Comparison of ENCODE assay signal across 8 cellular contexts in genomic region chr1:179877586-179878265, GRCh38. TPM values are rescaled to one million over a fixed set of nuclear protein-coding genes. Genes with fewer than 3 reads are reported as not detected.
DNase-seq lines count a peak whose midpoint lies in the region; ATAC-seq lines count a peak whose summit lies in the region.

TSS of gene TOR1AIP2 (minus strand) at chr1:179877803. CDS start at chr1:179852665, 25,138 bp downstream.

- intact Hi-C loops in activated T-helper 1 cell treated with anti-CD3 and anti-CD28 coated beads, Interleukin-12 subunit alpha, Interleukin-12 subunit beta, Interleukin-2, Interleukin-4 antibody, amounts not matched to agents 30 ng/mL and 10 ng/mL and 1 ng/mL, durations not matched to agents 14 hours and 24 hours and 36 hours (cut with micrococcal nuclease), result loop anchor here (1.0 to 5.0 kb wide), 5 partner anchors 63 to 850 kb away; partner anchors contain the start of genes AXDND1, CEP350, FAM20B and QSOX1
- intact Hi-C loops in naive thymus-derived CD4-positive, alpha-beta T cell (cut with micrococcal nuclease), result loop anchor here (1.0 kb wide), 5 partner anchors 8 to 851 kb away; partner anchors contain the start of genes CEP350 (in 2 of the 2) and ACBD6 (in 1 of the 2)

- H3K36me3 ChIP-seq in naive thymus-derived CD4-positive, alpha-beta T cell (ENCODE audit: control insufficient read depth in 2 of 3, insufficient read depth in 3 of 3, low read length in 3 of 3), result peaks cover 0 to 15% (median 11%) of the 10 kb centered on the region in 3 experiments

- H3K27me3 Mint-ChIP-seq in activated T-helper 1 cell treated with anti-CD3 and anti-CD28 coated beads, Interleukin-12 subunit alpha, Interleukin-12 subunit beta, Interleukin-2, Interleukin-4 antibody, amounts not matched to agents 30 ng/mL and 10 ng/mL and 1 ng/mL, durations not matched to agents 14 hours and 24 hours and 36 hours (ENCODE audit: insufficient read depth), result no peaks in the 10 kb centered on the region
- H3K27me3 Mint-ChIP-seq in naive thymus-derived CD4-positive, alpha-beta T cell, result no peaks in the 10 kb centered on the region

- POLR2A ChIA-PET in naive thymus-derived CD4-positive, alpha-beta T cell (lab: Charles Lee), result interaction anchor here (0.7 to 7.1 kb wide), 11 partner anchors 9 to 185 kb away, joined by 3 to 85 read pairs (median 4); partner anchors contain the start of gene CEP350

- no peaks in the 10 kb centered on the region for H3K27me3 ChIP-seq in naive thymus-derived CD4-positive, alpha-beta T cell (ENCODE audit: control insufficient read depth in 2 of 2, insufficient read depth in 2 of 2, low read length in 2 of 2)

- CTCF ChIA-PET in naive thymus-derived CD4-positive, alpha-beta T cell (lab: Charles Lee), result interaction anchor here (0.7 to 1.0 kb wide), 2 partner anchors 63 to 353 kb away, joined by 3 to 6 read pairs; no protein-coding TSS in a partner anchor

- ATAC-seq in GM21723 (IDR thresholded peaks at IDR 0.05; ENCODE audit: unreplicated experiment), result peak; percentile 69
- peak; percentile 63 for ATAC-seq in naive thymus-derived CD4-positive, alpha-beta T cell

- peak within 1 kb of the TSS; percentile 83 for H3K27ac Mint-ChIP-seq in activated T-helper 1 cell treated with anti-CD3 and anti-CD28 coated beads, Interleukin-12 subunit alpha, Interleukin-12 subunit beta, Interleukin-2, Interleukin-4 antibody, amounts not matched to agents 30 ng/mL and 10 ng/mL and 1 ng/mL, durations not matched to agents 14 hours and 24 hours and 36 hours
- H3K27ac Mint-ChIP-seq in naive thymus-derived CD4-positive, alpha-beta T cell, result peak within 1 kb of the TSS; percentile 84 to 98 (median 94)

- H3K4me1 Mint-ChIP-seq in activated T-helper 1 cell treated with anti-CD3 and anti-CD28 coated beads, Interleukin-12 subunit alpha, Interleukin-12 subunit beta, Interleukin-2, Interleukin-4 antibody, amounts not matched to agents 30 ng/mL and 10 ng/mL and 1 ng/mL, durations not matched to agents 14 hours and 24 hours and 36 hours (ENCODE audit: low read depth), result peaks cover 65% of the 10 kb centered on the region
- H3K4me1 Mint-ChIP-seq in naive thymus-derived CD4-positive, alpha-beta T cell, result peaks cover 25 to 75% (median 64%) of the 10 kb centered on the region in 7 donors

- H3K4me3 ChIP-seq in naive thymus-derived CD4-positive, alpha-beta T cell (ENCODE audit: low read length), result peak within 1 kb of the TSS; percentile 86

- peak within 1 kb of the TSS; percentile 77 for H3K27ac ChIP-seq in naive thymus-derived CD4-positive, alpha-beta T cell (ENCODE audit: low read depth, low read length)

- H3K4me3 Mint-ChIP-seq in activated T-helper 1 cell treated with anti-CD3 and anti-CD28 coated beads, Interleukin-12 subunit alpha, Interleukin-12 subunit beta, Interleukin-2, Interleukin-4 antibody, amounts not matched to agents 30 ng/mL and 10 ng/mL and 1 ng/mL, durations not matched to agents 14 hours and 24 hours and 36 hours, result peak within 1 kb of the TSS; percentile 95
- H3K4me3 Mint-ChIP-seq in naive thymus-derived CD4-positive, alpha-beta T cell, result peak within 1 kb of the TSS; percentile 87 to 96 (median 95)

- no peaks in the 10 kb centered on the region for H3K9me3 ChIP-seq in naive thymus-derived CD4-positive, alpha-beta T cell (ENCODE audit: control insufficient read depth in 2 of 3, low read length in 3 of 3)

- peak; percentile 72 for DNase-seq in DMS79 (lab: John Stamatoyannopoulos, UW)
- peak; percentile 80 for DNase-seq in KG1 (lab: John Stamatoyannopoulos, UW)
- DNase-seq in RPMI7951 (ENCODE audit: low read depth), result peak; percentile 81
- peak; percentile 84 for DNase-seq in activated T-helper 1 cell treated with anti-CD3 and anti-CD28 coated beads, Interleukin-12 subunit alpha, Interleukin-12 subunit beta, Interleukin-2, Interleukin-4 antibody, amounts not matched to agents 30 ng/mL and 10 ng/mL and 1 ng/mL, durations not matched to agents 14 hours and 24 hours and 36 hours (ENCODE audit: low spot score)
- DNase-seq in fibroblast of gingiva (ENCODE audit: low read depth), result peak; percentile 75
- DNase-seq in naive thymus-derived CD4-positive, alpha-beta T cell, result peak; percentile 66 to 87 (median 77)
- peak; percentile 67 to 79 (median 73) for DNase-seq in stimulated activated naive CD4-positive, alpha-beta T cell (lab: John Stamatoyannopoulos, UW)

- peaks cover 23% of the 10 kb centered on the region for H3K36me3 Mint-ChIP-seq in activated T-helper 1 cell treated with anti-CD3 and anti-CD28 coated beads, Interleukin-12 subunit alpha, Interleukin-12 subunit beta, Interleukin-2, Interleukin-4 antibody, amounts not matched to agents 30 ng/mL and 10 ng/mL and 1 ng/mL, durations not matched to agents 14 hours and 24 hours and 36 hours (ENCODE audit: low read depth)
- peaks cover 2 to 14% (median 9%) of the 10 kb centered on the region in 5 donors for H3K36me3 Mint-ChIP-seq in naive thymus-derived CD4-positive, alpha-beta T cell

- peaks cover 20 to 33% of the 10 kb centered on the region in 2 donors for H3K4me1 ChIP-seq in naive thymus-derived CD4-positive, alpha-beta T cell (ENCODE audit: control insufficient read depth in 2 of 2, insufficient read depth in 2 of 2, low read length in 2 of 2)

- H3K9me3 Mint-ChIP-seq in activated T-helper 1 cell treated with anti-CD3 and anti-CD28 coated beads, Interleukin-12 subunit alpha, Interleukin-12 subunit beta, Interleukin-2, Interleukin-4 antibody, amounts not matched to agents 30 ng/mL and 10 ng/mL and 1 ng/mL, durations not matched to agents 14 hours and 24 hours and 36 hours, result no peaks in the 10 kb centered on the region
- peaks cover 0 to 2% (median 0%) of the 10 kb centered on the region in 11 donors for H3K9me3 Mint-ChIP-seq in naive thymus-derived CD4-positive, alpha-beta T cell

RNA-seq across cellular contexts. Expression of gene TOR1AIP2, which starts in this region (rescaled TPM):
- 63.9 and 69.6 TPM in 2 replicates for total RNA-seq in RPMI7951 (2014; rRNA removed; shearing (Covaris generic))
- 61.0 and 62.6 TPM in 2 replicates for total RNA-seq in activated T-helper 1 cell treated with anti-CD3 and anti-CD28 coated beads, Interleukin-12 subunit alpha, Interleukin-12 subunit beta, Interleukin-2, Interleukin-4 antibody, amounts not matched to agents 30 ng/mL and 10 ng/mL and 1 ng/mL, durations not matched to agents 14 hours and 24 hours and 36 hours
- total RNA-seq in naive thymus-derived CD4-positive, alpha-beta T cell, result 10 to 100 TPM; 52.0 to 64.9 (median 60.4) TPM
- 10 to 100 TPM in 1 of 2 donors, 1 to 10 TPM in 1; 9.5 to 15.0 TPM for polyA plus RNA-seq in naive thymus-derived CD4-positive, alpha-beta T cell

Comparison
In these comparisons a context has a peak if more than half of its experiments do, and no peak if none do; other contexts are left out.
1. Peak in every context shown above with its lines: DNase-seq, ATAC-seq, H3K4me3 ChIP-seq and H3K27ac ChIP-seq.